ENCODE assay signal across 35 cellular contexts in genomic region chr13:43959291-43959690, GRCh38.
"Had no signal": no experiment of that assay in that cellular context is flagged by ENCODE, and none has a peak within 500 bp of the region (broad histone marks: within the 10 kb centered on the region; RNA-seq: fewer than 3 reads in every experiment).

No MANE protein-coding gene starts in this region.

- H3K4me3 Mint-ChIP-seq: activated B cell treated with CpG ODN at 0.5 μM for 24 hours; activated CD8-positive, alpha-beta memory T cell treated with anti-CD3 and anti-CD28 coated beads, Interleukin-2, amount 10 ng/mL, durations not matched to agents 7 days and 5 days; activated CD8-positive, alpha-beta T cell treated with anti-CD3 and anti-CD28 coated beads, Interleukin-2, amount 10 ng/mL, durations not matched to agents 7 days and 5 days; activated naive CD4-positive, alpha-beta T cell treated with anti-CD3 and anti-CD28 coated beads for 36 hours; activated naive CD4-positive, alpha-beta T cell treated with anti-CD3 and anti-CD28 coated beads, Interleukin-2, amount 50 U/mL, for 24 hours; activated naive CD8-positive, alpha-beta T cell treated with anti-CD3 and anti-CD28 coated beads for 36 hours; activated naive CD8-positive, alpha-beta T cell treated with anti-CD3 and anti-CD28 coated beads, Interleukin-2, amount 50 U/mL, for 24 hours; activated T-helper 1 cell treated with anti-CD3 and anti-CD28 coated beads, Interleukin-12 subunit alpha, Interleukin-12 subunit beta, Interleukin-2, Interleukin-4 antibody, amounts not matched to agents 30 ng/mL and 10 ng/mL and 1 ng/mL, durations not matched to agents 14 hours and 24 hours and 36 hours; brain; central memory CD8-positive, alpha-beta T cell; dendritic cell treated with granulocyte-macrophage colony-stimulating factor and Interleukin-4, amounts not matched to agents 40 ng/mL and 50 ng/mL, for 4 days; endodermal cell; T-cell; T-helper 1 cell treated with Interleukin-12 subunit alpha and Interleukin-12 subunit beta and Interleukin-4 antibody, amounts not matched to agents 30 μg/mL and 1 μg/mL, for 36 hours had no signal

- H3K27me3 Mint-ChIP-seq: brain had no signal

- H3K4me1 ChIP-seq: adrenal gland, ascending aorta, gastroesophageal sphincter had no signal

- ATAC-seq: activated CD4-positive, CD25-positive, alpha-beta regulatory T cell treated with anti-CD3 and anti-CD28 coated beads, Interleukin-2, amount 50 U/mL, for 24 hours; activated CD8-positive, alpha-beta memory T cell treated with anti-CD3 and anti-CD28 coated beads, Interleukin-2, amount 10 ng/mL, durations not matched to agents 7 days and 5 days; activated CD8-positive, alpha-beta T cell treated with anti-CD3 and anti-CD28 coated beads, Interleukin-2, amount 10 ng/mL, durations not matched to agents 7 days and 5 days; activated naive CD8-positive, alpha-beta T cell treated with anti-CD3 and anti-CD28 coated beads, Interleukin-2, amount 50 U/mL, for 24 hours; gastroesophageal sphincter; T-cell had no signal

- H3K4me1 Mint-ChIP-seq: activated B cell treated with CpG ODN at 0.5 μM for 24 hours; activated CD8-positive, alpha-beta memory T cell treated with anti-CD3 and anti-CD28 coated beads, Interleukin-2, amount 10 ng/mL, durations not matched to agents 7 days and 5 days; activated naive CD4-positive, alpha-beta T cell treated with anti-CD3 and anti-CD28 coated beads, Interleukin-2, amount 50 U/mL, for 24 hours; activated naive CD8-positive, alpha-beta T cell treated with anti-CD3 and anti-CD28 coated beads for 36 hours; activated naive CD8-positive, alpha-beta T cell treated with anti-CD3 and anti-CD28 coated beads, Interleukin-2, amount 50 U/mL, for 24 hours; central memory CD8-positive, alpha-beta T cell; T-cell had no signal

- H3K36me3 ChIP-seq: adrenal gland, ascending aorta, esophagus squamous epithelium, gastroesophageal sphincter, WERI-Rb-1 had no signal

- H3K27ac Mint-ChIP-seq: activated B cell treated with CpG ODN at 0.5 μM for 24 hours; activated CD8-positive, alpha-beta memory T cell treated with anti-CD3 and anti-CD28 coated beads, Interleukin-2, amount 10 ng/mL, durations not matched to agents 7 days and 5 days; activated CD8-positive, alpha-beta T cell treated with anti-CD3 and anti-CD28 coated beads, Interleukin-2, amount 10 ng/mL, durations not matched to agents 7 days and 5 days; activated naive CD4-positive, alpha-beta T cell treated with anti-CD3 and anti-CD28 coated beads for 36 hours; activated naive CD4-positive, alpha-beta T cell treated with anti-CD3 and anti-CD28 coated beads, Interleukin-2, amount 50 U/mL, for 24 hours; activated naive CD8-positive, alpha-beta T cell treated with anti-CD3 and anti-CD28 coated beads for 36 hours; activated naive CD8-positive, alpha-beta T cell treated with anti-CD3 and anti-CD28 coated beads, Interleukin-2, amount 50 U/mL, for 24 hours; activated T-helper 1 cell treated with anti-CD3 and anti-CD28 coated beads, Interleukin-12 subunit alpha, Interleukin-12 subunit beta, Interleukin-2, Interleukin-4 antibody, amounts not matched to agents 30 ng/mL and 10 ng/mL and 1 ng/mL, durations not matched to agents 14 hours and 24 hours and 36 hours; activated T-helper 2 cell treated with anti-CD3 and anti-CD28 coated beads, Interferon-gamma antibody, Interleukin-2, Interleukin-4, amounts not matched to agents 10 μg/mL and 5 μg/mL and 100 μg/mL, durations not matched to agents 14 hours and 24 hours and 36 hours; brain; dendritic cell treated with granulocyte-macrophage colony-stimulating factor and Interleukin-4, amounts not matched to agents 40 ng/mL and 50 ng/mL, for 4 days; endodermal cell; T-cell; T-helper 1 cell treated with Interleukin-12 subunit alpha and Interleukin-12 subunit beta and Interleukin-4 antibody, amounts not matched to agents 30 μg/mL and 1 μg/mL, for 36 hours had no signal

- H3K9me3 Mint-ChIP-seq: activated B cell treated with CpG ODN at 0.5 μM for 24 hours; activated naive CD4-positive, alpha-beta T cell treated with anti-CD3 and anti-CD28 coated beads for 36 hours; activated naive CD4-positive, alpha-beta T cell treated with anti-CD3 and anti-CD28 coated beads, Interleukin-2, amount 50 U/mL, for 24 hours; activated naive CD8-positive, alpha-beta T cell treated with anti-CD3 and anti-CD28 coated beads for 36 hours; activated naive CD8-positive, alpha-beta T cell treated with anti-CD3 and anti-CD28 coated beads, Interleukin-2, amount 50 U/mL, for 24 hours; activated T-helper 1 cell treated with anti-CD3 and anti-CD28 coated beads, Interleukin-12 subunit alpha, Interleukin-12 subunit beta, Interleukin-2, Interleukin-4 antibody, amounts not matched to agents 30 ng/mL and 10 ng/mL and 1 ng/mL, durations not matched to agents 14 hours and 24 hours and 36 hours; activated T-helper 2 cell treated with anti-CD3 and anti-CD28 coated beads, Interferon-gamma antibody, Interleukin-2, Interleukin-4, amounts not matched to agents 10 μg/mL and 5 μg/mL and 100 μg/mL, durations not matched to agents 14 hours and 24 hours and 36 hours; brain; central memory CD8-positive, alpha-beta T cell; dendritic cell treated with granulocyte-macrophage colony-stimulating factor and Interleukin-4, amounts not matched to agents 40 ng/mL and 50 ng/mL, for 4 days; T-cell; T-helper 1 cell treated with Interleukin-12 subunit alpha and Interleukin-12 subunit beta and Interleukin-4 antibody, amounts not matched to agents 30 μg/mL and 1 μg/mL, for 36 hours had no signal

- H3K27me3 ChIP-seq: adrenal gland, ascending aorta, dorsolateral prefrontal cortex, esophagus squamous epithelium, gastroesophageal sphincter had no signal

- DNase-seq: activated B cell treated with CpG ODN at 0.5 μM for 24 hours; activated CD4-positive, alpha-beta T cell treated with anti-CD3 and anti-CD28 coated beads for 48 hours; activated CD4-positive, alpha-beta T cell treated with anti-CD3 and anti-CD28 coated beads, Interleukin-2, amount 50 U/mL, for 1 hour; activated CD4-positive, alpha-beta T cell treated with anti-CD3 and anti-CD28 coated beads, Interleukin-2, amount 50 U/mL, for 48 hours; activated CD8-positive, alpha-beta memory T cell treated with anti-CD3 and anti-CD28 coated beads, Interleukin-2, amount 10 ng/mL, durations not matched to agents 7 days and 5 days; activated CD8-positive, alpha-beta memory T cell treated with anti-CD3 and anti-CD28 coated beads, Interleukin-2, amount 50 U/mL, for 4 hours; activated CD8-positive, alpha-beta T cell treated with anti-CD3 and anti-CD28 coated beads, Interleukin-2, amount 10 ng/mL, durations not matched to agents 7 days and 5 days; activated effector memory CD4-positive, alpha-beta T cell treated with anti-CD3 and anti-CD28 coated beads, Interleukin-2, amount 50 U/mL, for 16 hours; activated naive CD4-positive, alpha-beta T cell treated with anti-CD3 and anti-CD28 coated beads for 36 hours; activated naive CD8-positive, alpha-beta T cell treated with anti-CD3 and anti-CD28 coated beads for 36 hours; activated naive CD8-positive, alpha-beta T cell treated with anti-CD3 and anti-CD28 coated beads, Interleukin-2, amount 50 U/mL, for 24 hours; activated T-cell treated with anti-CD3 and anti-CD28 coated beads, Interleukin-2, amount 50 U/mL, for 1 hour; activated T-cell treated with anti-CD3 and anti-CD28 coated beads, Interleukin-2, amount 50 U/mL, for 48 hours; adrenal gland; dorsolateral prefrontal cortex; effector memory CD4-positive, alpha-beta T cell; endodermal cell; erythroblast; esophagus squamous epithelium; foreskin melanocyte; SW 1271; T-helper 9 cell; WERI-Rb-1 had no signal

- H3K36me3 Mint-ChIP-seq: activated CD8-positive, alpha-beta memory T cell treated with anti-CD3 and anti-CD28 coated beads, Interleukin-2, amount 10 ng/mL, durations not matched to agents 7 days and 5 days; activated naive CD4-positive, alpha-beta T cell treated with anti-CD3 and anti-CD28 coated beads, Interleukin-2, amount 50 U/mL, for 24 hours; activated naive CD8-positive, alpha-beta T cell treated with anti-CD3 and anti-CD28 coated beads for 36 hours; brain; T-cell had no signal

- H3K27ac ChIP-seq: adrenal gland, ascending aorta, coronary artery, dorsolateral prefrontal cortex, esophagus squamous epithelium, gastroesophageal sphincter, WERI-Rb-1 had no signal

- H3K4me3 ChIP-seq: adrenal gland, ascending aorta, coronary artery, dorsolateral prefrontal cortex, esophagus squamous epithelium, gastroesophageal sphincter had no signal
